ENCODE assay signal across 2 cellular contexts in the genomic region with DNA sequence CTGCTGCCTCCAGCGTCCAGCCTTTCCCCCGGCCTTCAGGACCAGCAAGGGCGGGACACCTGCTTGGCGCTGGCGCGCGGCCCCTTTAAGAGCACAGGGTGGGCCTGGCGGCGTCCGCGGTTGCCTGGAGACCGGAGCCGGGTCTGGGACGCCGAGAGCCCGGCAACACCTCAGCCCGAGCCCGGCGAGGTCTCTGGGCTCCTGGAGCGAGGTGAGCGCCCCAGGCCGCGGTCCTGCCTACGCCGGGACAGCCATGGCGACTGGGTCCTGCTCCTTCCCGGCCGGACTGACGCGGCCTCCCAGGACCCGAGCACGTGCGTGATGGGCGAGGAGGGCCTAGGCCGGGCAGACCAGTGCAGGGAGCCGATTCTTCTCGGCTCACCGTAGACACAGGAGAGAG. TPM values are rescaled to one million over a fixed set of nuclear protein-coding genes. Genes with fewer than 3 reads are reported as not detected.
"Had no signal": no experiment of that assay in that cellular context is flagged by ENCODE, and none has a peak within 500 bp of the region (broad histone marks: within the 10 kb centered on the region; RNA-seq: fewer than 3 reads in every experiment).

A gene (plus strand): TSS at position 140 of the 400 bp plus-strand sequence. CDS start 3,575 bp downstream, outside the sequence.

RNA-seq across cellular contexts. Expression of the gene that starts here (rescaled TPM):
- polyA plus RNA-seq: naive thymus-derived CD8-positive, alpha-beta T cell; stomach had no signal
